Comparison of ENCODE assay signal across 16 cellular contexts in genomic region chr5:179304871-179305270, GRCh38. TPM values are rescaled to one million over a fixed set of nuclear protein-coding genes. Genes with fewer than 3 reads are reported as not detected.
DNase-seq lines count a peak whose midpoint lies in the region; ATAC-seq and TF ChIP-seq lines count a peak whose summit lies in the region.
"Had no signal": no experiment of that assay in that cellular context is flagged by ENCODE, and none has a peak within 500 bp of the region (broad histone marks: within the 10 kb centered on the region; RNA-seq: fewer than 3 reads in every experiment).

No MANE protein-coding gene starts in this region.

- no peak overlapping the region for H3K4me2 ChIP-seq in fibroblast of lung (ENCODE audit: extremely low read depth, insufficient read depth, low read length)
- H3K4me2 ChIP-seq in smooth muscle cell = no peak overlapping the region
- H3K4me2 ChIP-seq: PC-9 had no signal

- CTCF ChIA-PET in AG04450 (lab: Charles Lee) = no interaction called here

- H4K20me1 ChIP-seq in fibroblast of lung (ENCODE audit: control insufficient read depth, extremely low read depth, insufficient read depth, low read length) (no peaks in the 10 kb centered on the region), smooth muscle cell (ENCODE audit: low read depth) (no peaks in the 10 kb centered on the region)

- H3K9me3 ChIP-seq in AG04450 (ENCODE audit: control insufficient read depth, insufficient read depth, low read length) = peaks cover 7% of the 10 kb centered on the region; the same call in 1 of the 2 replicates
- peaks cover 8% of the 10 kb centered on the region for H3K9me3 ChIP-seq in MG63
- no peaks in the 10 kb centered on the region for H3K9me3 ChIP-seq in fibroblast of lung (ENCODE audit: control insufficient read depth, insufficient read depth, low read depth, low read length)
- peaks cover 4% of the 10 kb centered on the region for H3K9me3 ChIP-seq in smooth muscle cell (replicated peaks; ENCODE audit: low read depth)
- H3K9me3 ChIP-seq in esophagus squamous epithelium = peaks cover 0 to 5% (median 0%) of the 10 kb centered on the region in 3 donors
- H3K9me3 ChIP-seq: SJCRH30 had no signal

- H3K4me3 ChIP-seq in AG04450 (ENCODE audit: low read depth, low read length) = no peak overlapping the region
- H3K4me3 ChIP-seq in MG63 = peak overlapping the region; percentile 2
- peak overlapping the region in 1 of 4 experiments; percentile 17 for H3K4me3 ChIP-seq in fibroblast of lung (replicated peaks in 1 of 4; ENCODE audit: control extremely low read depth in 1 of 4, insufficient read depth in 1 of 4, low read depth in 3 of 4, low read length in 4 of 4)
- H3K4me3 ChIP-seq in smooth muscle cell = no peak overlapping the region
- H3K4me3 ChIP-seq in esophagus squamous epithelium = no peak overlapping the region
- H3K4me3 ChIP-seq: K562, PC-9, SJCRH30 had no signal

- no peaks in the 10 kb centered on the region for H3F3A ChIP-seq in smooth muscle cell (ENCODE audit: low read depth)

- POLR2A ChIA-PET in AG04450 (lab: Yijun Ruan, JAX) = no interaction called here

- no peak for TF ChIP-seq POLR2A in esophagus squamous epithelium (IDR thresholded peaks at IDR 0.05)

- peaks cover 2 to 4% of the 10 kb centered on the region in 2 donors for H3K36me3 Mint-ChIP-seq in activated T-cell treated with anti-CD3 and anti-CD28 coated beads, Interleukin-2, amount 50 U/mL, for 72 hours (ENCODE audit: insufficient read depth in 2 of 2)

- no peaks in the 10 kb centered on the region for H3K27me3 Mint-ChIP-seq in activated T-cell treated with anti-CD3 and anti-CD28 coated beads, Interleukin-2, amount 50 U/mL, for 72 hours (ENCODE audit: low read depth)

- no peak for ATAC-seq in HG02798 (IDR thresholded peaks at IDR 0.05; ENCODE audit: poor library complexity, unreplicated experiment)
- ATAC-seq in activated T-cell treated with anti-CD3 and anti-CD28 coated beads, Interleukin-2, amount 50 U/mL, for 72 hours (replicated peaks in 1 of 2) = no peak
- ATAC-seq: K562 had no signal

- 65% methylated on average over 1 of the region's 1 CpG for WGBS in smooth muscle cell (ENCODE audit: low lambda C conversion rate)
- WGBS in esophagus squamous epithelium, 2 donors = 60 to 65% methylated on average over 1 of the region's 1 CpG

- no peak for DNase-seq in AG04450 (ENCODE audit: low read depth, low spot score)
- no peak for DNase-seq in MG63
- no peak for DNase-seq in fibroblast of lung (ENCODE audit: low read depth in 2 of 2)
- no peak for DNase-seq in smooth muscle cell (lab: John Stamatoyannopoulos, UW; ENCODE audit: unreplicated experiment)
- no peak for DNase-seq in esophagus squamous epithelium (lab: John Stamatoyannopoulos, UW)
- no peak for DNase-seq in activated T-cell treated with anti-CD3 and anti-CD28 coated beads, Interleukin-2, amount 50 U/mL, for 72 hours
- DNase-seq in anterior cingulate cortex (lab: John Stamatoyannopoulos, UW) = no peak
- DNase-seq: NCI-H1436, NCI-H2029 treated with DMSO at 0.1 percent for 48 hours, NCI-H510A, NCI-H774, PC-9, SJCRH30 had no signal

- H3K9me3 Mint-ChIP-seq in activated T-cell treated with anti-CD3 and anti-CD28 coated beads, Interleukin-2, amount 50 U/mL, for 72 hours = peaks cover 4 to 7% of the 10 kb centered on the region in 2 donors

- H3K27ac ChIP-seq in AG04450 (ENCODE audit: low read depth, low read length) (peak overlapping the region; percentile 59), fibroblast of lung (ENCODE audit: insufficient read depth, low read length) (peak overlapping the region; percentile 82), smooth muscle cell (ENCODE audit: low read depth) (peak overlapping the region; percentile 9), esophagus squamous epithelium (no peak overlapping the region)
- H3K27ac ChIP-seq: C4-2B, PC-9, SJCRH30 had no signal

- H3K4me1 Mint-ChIP-seq in activated T-cell treated with anti-CD3 and anti-CD28 coated beads, Interleukin-2, amount 50 U/mL, for 72 hours (ENCODE audit: low read depth) = no peaks in the 10 kb centered on the region

- H3K36me3 ChIP-seq in MG63 = peaks cover 11% of the 10 kb centered on the region
- H3K36me3 ChIP-seq in fibroblast of lung (ENCODE audit: control insufficient read depth, insufficient read depth, low read length) = no peaks in the 10 kb centered on the region
- H3K36me3 ChIP-seq in smooth muscle cell (ENCODE audit: low read depth) = no peaks in the 10 kb centered on the region
- H3K36me3 ChIP-seq in esophagus squamous epithelium = no peaks in the 10 kb centered on the region
- H3K36me3 ChIP-seq: SJCRH30 had no signal

- H3K27ac Mint-ChIP-seq in activated T-cell treated with anti-CD3 and anti-CD28 coated beads, Interleukin-2, amount 50 U/mL, for 72 hours = no peak overlapping the region

- peaks cover 29% of the 10 kb centered on the region for H3K4me1 ChIP-seq in fibroblast of lung (ENCODE audit: control insufficient read depth, extremely low read depth, insufficient read depth, low read length)
- no peaks in the 10 kb centered on the region for H3K4me1 ChIP-seq in smooth muscle cell (ENCODE audit: low read depth)
- H3K4me1 ChIP-seq in esophagus squamous epithelium = no peaks in the 10 kb centered on the region
- H3K4me1 ChIP-seq: SJCRH30 had no signal

- no peak overlapping the region for H2AFZ ChIP-seq in fibroblast of lung (ENCODE audit: low read length)
- H2AFZ ChIP-seq in smooth muscle cell (ENCODE audit: low read depth) = no peak overlapping the region
- H2AFZ ChIP-seq: PC-9 had no signal

- H3K9ac ChIP-seq in fibroblast of lung (ENCODE audit: insufficient read depth, low read length) (peak overlapping the region; percentile 28), smooth muscle cell (ENCODE audit: low read depth) (no peak overlapping the region)

- intact Hi-C loops in esophagus squamous epithelium (cut with DNase I) = no loop called here

- H3K4me3 Mint-ChIP-seq in activated T-cell treated with anti-CD3 and anti-CD28 coated beads, Interleukin-2, amount 50 U/mL, for 72 hours = no peak overlapping the region

- H3K79me2 ChIP-seq in fibroblast of lung (ENCODE audit: control insufficient read depth, insufficient read depth, low read length) (peaks cover 54% of the 10 kb centered on the region), smooth muscle cell (ENCODE audit: low read depth) (no peaks in the 10 kb centered on the region)

- TF ChIP-seq CTCF in AG04450 (IDR thresholded peaks at IDR 0.05; ENCODE audit: low read depth, low read length) (no peak), fibroblast of lung (conservative IDR thresholded peaks at IDR 0.05 in 1 of 2, IDR thresholded peaks at IDR 0.05 in 1 of 2; ENCODE audit: low read depth in 1 of 2, low read length in 2 of 2) (no peak), smooth muscle cell (IDR thresholded peaks at IDR 0.05; ENCODE audit: borderline replicate concordance, insufficient read depth, poor library complexity, severe bottlenecking) (no peak), esophagus squamous epithelium (IDR thresholded peaks at IDR 0.05) (no peak)

- H3K27me3 ChIP-seq in AG04450 (ENCODE audit: control insufficient read depth, insufficient read depth, low read length) (no peaks in the 10 kb centered on the region), MG63 (no peaks in the 10 kb centered on the region), fibroblast of lung (ENCODE audit: control insufficient read depth, insufficient read depth, low read length) (no peaks in the 10 kb centered on the region), smooth muscle cell (ENCODE audit: low read depth) (no peaks in the 10 kb centered on the region), esophagus squamous epithelium (no peaks in the 10 kb centered on the region)
- H3K27me3 ChIP-seq: SJCRH30 had no signal

RNA-seq across cellular contexts. Expression of gene ADAMTS2, which starts 40.4 kb away (rescaled TPM):
- polyA plus RNA-seq in AG04450 (2011; rRNA removed) (22.6 and 25.8 TPM in 2 replicates), fibroblast of lung (30.3 and 70.2 TPM in 2 replicates), smooth muscle cell (25.3 and 37.5 TPM in 2 replicates)
- polyA minus RNA-seq in AG04450 (2011; rRNA and poly(A)+ RNA removed) = 29.3 and 33.0 TPM in 2 replicates
- 88.7 and 141 TPM in 2 replicates for total RNA-seq in MG63 (2014; rRNA removed; shearing (Covaris generic); ENCODE audit: low replicate concordance)
- total RNA-seq in fibroblast of lung (16.2 and 27.0 TPM in 2 replicates), smooth muscle cell (22.8 and 32.0 TPM in 2 replicates), esophagus squamous epithelium (10 to 100 TPM in 1 of 4 donors, 1 to 10 TPM in 3; 1.3 to 10.3 (median 5.2) TPM)
- 34.0 and 80.2 TPM in 2 replicates for polyA plus RNA-seq in fibroblast of lung (2012)
- polyA minus RNA-seq in fibroblast of lung (ENCODE audit: low replicate concordance) = 81.7 and 114 TPM in 2 replicates
- not detected for total RNA-seq in activated T-cell treated with anti-CD3 and anti-CD28 coated beads, Interleukin-2, amount 50 U/mL, for 72 hours
- total RNA-seq: K562, PC-9, SJCRH30 had no signal
- polyA plus RNA-seq: K562 had no signal

Comparison
In these comparisons a context has a peak if more than half of its experiments do, and no peak if none do; other contexts are left out.
1. H3K27ac ChIP-seq: peak in AG04450 (single experiment), fibroblast of lung (single experiment) and smooth muscle cell (single experiment); none in esophagus squamous epithelium (0 of 4).